In genomic region chr20:57508381-57508780, GRCh38 we compare ENCODE assay signal across 34 cellular contexts. TPM values are rescaled to one million over a fixed set of nuclear protein-coding genes. Genes with fewer than 3 reads are reported as not detected.
"Had no signal": no experiment of that assay in that cellular context is flagged by ENCODE, and none has a peak within 500 bp of the region (broad histone marks: within the 10 kb centered on the region; RNA-seq: fewer than 3 reads in every experiment).

No MANE protein-coding gene starts in this region.

- H3K4me1 ChIP-seq: ascending aorta, Peyer's patch had no signal

- ATAC-seq: activated CD8-positive, alpha-beta T cell treated with anti-CD3 and anti-CD28 coated beads for 36 hours; activated T-cell treated with anti-CD3 and anti-CD28 coated beads, Interleukin-2, amount 50 U/mL, for 72 hours; activated T-helper 17 cell treated with anti-CD3 and anti-CD28 coated beads, Interleukin-2, amount 50 U/mL, for 72 hours; K562; SK-N-SH treated with all-trans-retinoic acid at 6 μM for 48 hours; T-cell; T-helper 17 cell had no signal

- H3K27me3 ChIP-seq: ascending aorta, cardiac muscle cell, MG63, Peyer's patch had no signal

- H3K36me3 ChIP-seq: ascending aorta, cardiac muscle cell, MG63, Peyer's patch had no signal

- H3K9me3 ChIP-seq: ascending aorta, MG63, Peyer's patch had no signal

- FAIRE-seq: K562 had no signal

- H3K27ac ChIP-seq: ascending aorta, cardiac muscle cell, Peyer's patch, VCaP had no signal

- H3K4me3 ChIP-seq: ascending aorta, cardiac muscle cell, K562, MG63, Peyer's patch had no signal

- DNase-seq: activated CD4-positive, alpha-beta T cell treated with anti-CD3 and anti-CD28 coated beads for 1 hour; activated CD4-positive, alpha-beta T cell treated with anti-CD3 and anti-CD28 coated beads for 48 hours; activated CD4-positive, CD25-positive, alpha-beta regulatory T cell; activated CD8-positive, alpha-beta T cell treated with anti-CD3 and anti-CD28 coated beads for 36 hours; activated effector memory CD4-positive, alpha-beta T cell treated with anti-CD3 and anti-CD28 coated beads, Interleukin-2, amount 50 U/mL, for 16 hours; activated naive CD4-positive, alpha-beta T cell; activated naive CD4-positive, alpha-beta T cell treated with anti-CD3 and anti-CD28 coated beads, Interleukin-2, amount 50 U/mL, for 16 hours; activated naive CD8-positive, alpha-beta T cell treated with anti-CD3 and anti-CD28 coated beads for 36 hours; activated T-cell treated with anti-CD3 and anti-CD28 coated beads, Interleukin-2, amount 50 U/mL, for 1 hour; activated T-cell treated with anti-CD3 and anti-CD28 coated beads, Interleukin-2, amount 50 U/mL, for 72 hours; amygdala; MG63; NCI-H1048; NCI-H1105 treated with DMSO at 0.1 percent for 48 hours; NCI-H1436; NCI-H1694; NCI-H1930; NCI-H2081 treated with DMSO at 0.1 percent for 48 hours; NCI-H226; NCI-H446 treated with DMSO at 0.1 percent for 48 hours; NCI-H774; Peyer's patch; RPMI8226; SHP77 treated with DMSO at 0.1 percent for 48 hours; T-cell; T-helper 17 cell; T-helper 9 cell had no signal

RNA-seq across cellular contexts. Expression of gene CTCFL, which starts 16.6 kb away (rescaled TPM):
- total RNA-seq: activated CD8-positive, alpha-beta memory T cell treated with anti-CD3 and anti-CD28 coated beads for 36 hours; activated CD8-positive, alpha-beta T cell treated with anti-CD3 and anti-CD28 coated beads for 36 hours; activated naive CD8-positive, alpha-beta T cell treated with anti-CD3 and anti-CD28 coated beads for 36 hours; activated T-cell treated with anti-CD3 and anti-CD28 coated beads, Interleukin-2, amount 50 U/mL, for 72 hours; activated T-helper 17 cell treated with anti-CD3 and anti-CD28 coated beads, Interleukin-2, amount 50 U/mL, for 72 hours; ascending aorta; Peyer's patch; T-helper 17 cell had no signal
- polyA plus RNA-seq: cardiac muscle cell had no signal

RNA-seq across cellular contexts. Expression of gene PCK1, which starts 52.5 kb away (rescaled TPM):
- total RNA-seq: activated CD8-positive, alpha-beta memory T cell treated with anti-CD3 and anti-CD28 coated beads for 36 hours; activated CD8-positive, alpha-beta T cell treated with anti-CD3 and anti-CD28 coated beads for 36 hours; activated naive CD8-positive, alpha-beta T cell treated with anti-CD3 and anti-CD28 coated beads for 36 hours; activated T-cell treated with anti-CD3 and anti-CD28 coated beads, Interleukin-2, amount 50 U/mL, for 72 hours; activated T-helper 17 cell treated with anti-CD3 and anti-CD28 coated beads, Interleukin-2, amount 50 U/mL, for 72 hours; T-helper 17 cell had no signal
- polyA plus RNA-seq: cardiac muscle cell had no signal
